Comparison of ENCODE assay signal across 8 cellular contexts in the genomic region with DNA sequence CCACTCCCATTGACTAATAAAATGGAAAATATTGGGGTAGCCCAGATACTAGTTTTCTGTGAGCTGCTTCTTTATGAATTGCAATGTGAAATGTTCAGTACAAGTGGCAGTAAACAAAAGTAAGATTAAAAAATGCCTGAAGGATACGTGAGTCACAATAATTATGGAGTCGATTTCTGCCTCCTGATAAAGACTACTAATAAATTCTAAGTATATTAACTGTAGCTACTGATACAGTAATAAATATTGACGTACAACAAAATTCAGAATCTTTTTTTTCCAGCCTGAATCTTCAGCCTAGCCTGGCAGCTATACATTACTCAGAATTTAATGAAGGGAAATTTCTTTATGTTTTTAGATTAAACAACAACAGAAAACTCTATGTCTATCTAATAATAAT.
"Had no signal": no experiment of that assay in that cellular context is flagged by ENCODE, and none has a peak within 500 bp of the region (broad histone marks: within the 10 kb centered on the region; RNA-seq: fewer than 3 reads in every experiment).

No MANE protein-coding gene starts in this region.

- H3K4me3 ChIP-seq: GM12878 had no signal

- DNase-seq: GDM1, GF-D8 had no signal

- FAIRE-seq: G401.6, GM12878, GM12891, GM12892, GM18507, GM19239 had no signal
